ENCODE assay signal across 15 cellular contexts in the genomic region with DNA sequence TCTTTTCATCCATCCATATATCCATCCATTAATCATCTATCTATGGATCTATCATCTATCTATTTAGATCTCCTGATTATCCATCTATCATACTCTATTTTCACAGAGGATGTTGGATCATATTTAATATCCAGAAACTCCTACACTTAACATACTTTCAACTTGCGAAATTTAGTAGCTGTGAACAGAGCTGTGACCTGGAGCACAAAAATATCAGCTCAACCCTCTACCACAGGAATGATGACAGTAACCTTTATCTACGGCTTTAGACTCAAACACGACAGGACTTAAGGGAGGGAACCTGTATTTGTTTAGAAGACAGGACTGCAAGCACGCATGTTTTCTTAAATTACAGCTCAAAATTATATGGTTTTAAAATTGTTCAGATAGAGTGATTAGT.
DNase-seq lines count a peak whose midpoint lies in the region; FAIRE-seq and TF ChIP-seq lines count a peak whose summit lies in the region.
"Had no signal": no experiment of that assay in that cellular context is flagged by ENCODE, and none has a peak within 500 bp of the region (broad histone marks: within the 10 kb centered on the region; RNA-seq: fewer than 3 reads in every experiment).

No MANE protein-coding gene starts in this region.

- no peaks in the 10 kb centered on the region for H4K20me1 ChIP-seq in astrocyte (ENCODE audit: insufficient read depth, low read length)

- peak; percentile 29 for FAIRE-seq in astrocyte (lab: Jason Lieb, UNC)
- FAIRE-seq: A549, GM12878, GM18507 had no signal

- H3K4me1 ChIP-seq in astrocyte (ENCODE audit: insufficient read depth, low read length) (no peaks in the 10 kb centered on the region), sigmoid colon (peaks cover 0 to 20% (median 17%) of the 10 kb centered on the region in 4 donors)
- H3K4me1 ChIP-seq: A549, BE2C had no signal

- TF ChIP-seq POLR2A in sigmoid colon (IDR thresholded peaks at IDR 0.05), result no peak

- no peak for TF ChIP-seq CTCF in astrocyte (IDR thresholded peaks at IDR 0.05; ENCODE audit: insufficient read depth, low read depth, low read length)
- TF ChIP-seq CTCF in fibroblast of pulmonary artery (IDR thresholded peaks at IDR 0.05; ENCODE audit: low read length, missing control alignments), result no peak
- no peak for TF ChIP-seq CTCF in nephron (IDR thresholded peaks at IDR 0.05; ENCODE audit: unreplicated experiment in 3 of 3)
- no peak for TF ChIP-seq CTCF in sigmoid colon (IDR thresholded peaks at IDR 0.05)

- H3K4me1 Mint-ChIP-seq in astrocyte (ENCODE audit: low read depth, unreplicated experiment), result peaks cover 14% of the 10 kb centered on the region
- peaks cover 31% of the 10 kb centered on the region for H3K4me1 Mint-ChIP-seq in nephron
- H3K4me1 Mint-ChIP-seq: CD4-positive, alpha-beta memory T cell had no signal

- H3K4me3 Mint-ChIP-seq in astrocyte (ENCODE audit: unreplicated experiment), result no peak overlapping the region
- peak overlapping the region in 1 of 3 experiments; percentile 8 for H3K4me3 Mint-ChIP-seq in nephron
- H3K4me3 Mint-ChIP-seq: CD4-positive, alpha-beta memory T cell; H9 had no signal

- intact Hi-C loops in sigmoid colon (cut with DNase I), result no loop called here

- no peak overlapping the region for H3K27ac Mint-ChIP-seq in astrocyte (ENCODE audit: unreplicated experiment)
- H3K27ac Mint-ChIP-seq in nephron, result peak overlapping the region in 2 of 3 experiments; percentile 94 to 97
- H3K27ac Mint-ChIP-seq: CD4-positive, alpha-beta memory T cell; H9 had no signal

- DNase-seq in astrocyte (ENCODE audit: low read depth), result no peak
- DNase-seq in fibroblast of pulmonary artery (ENCODE audit: low read depth), result peak; percentile 74
- no peak for DNase-seq in sigmoid colon
- no peak for DNase-seq in hippocampal formation (lab: John Stamatoyannopoulos, UW)
- no peak for DNase-seq in NCI-H524 (lab: John Stamatoyannopoulos, UW)
- DNase-seq: BE2C; CD4-positive, alpha-beta memory T cell; DMS79; GOT3; H9 had no signal

- WGBS in sigmoid colon, 2 donors, result 77 to 86% methylated on average over 4 of the region's 4 CpGs

- H3K36me3 ChIP-seq in astrocyte (ENCODE audit: insufficient read depth, low read length) (no peaks in the 10 kb centered on the region), sigmoid colon (no peaks in the 10 kb centered on the region)
- H3K36me3 ChIP-seq: BE2C had no signal

- no peak overlapping the region for H3K9ac ChIP-seq in astrocyte (ENCODE audit: low read length)

- no peak for TF ChIP-seq EP300 in sigmoid colon (IDR thresholded peaks at IDR 0.05)

- H3K27ac ChIP-seq in astrocyte (ENCODE audit: low read depth, low read length) (no peak overlapping the region), sigmoid colon (no peak overlapping the region)
- H3K27ac ChIP-seq: A549, C4-2B had no signal

- H3K4me2 ChIP-seq in astrocyte (ENCODE audit: low read length), result no peak overlapping the region
- H3K4me2 ChIP-seq: A549 had no signal

- peaks cover 12% of the 10 kb centered on the region for H3K9me3 Mint-ChIP-seq in astrocyte (ENCODE audit: unreplicated experiment)
- H3K9me3 Mint-ChIP-seq in nephron, result peaks cover 7% of the 10 kb centered on the region
- H3K9me3 Mint-ChIP-seq: CD4-positive, alpha-beta memory T cell had no signal

- H3K27me3 Mint-ChIP-seq in astrocyte (ENCODE audit: low read depth, unreplicated experiment) (no peaks in the 10 kb centered on the region), nephron (ENCODE audit: low read depth) (peaks cover 7% of the 10 kb centered on the region)

- H3K36me3 Mint-ChIP-seq in astrocyte (ENCODE audit: low read depth, unreplicated experiment) (no peaks in the 10 kb centered on the region), nephron (ENCODE audit: low read depth) (peaks cover 4% of the 10 kb centered on the region)
- H3K36me3 Mint-ChIP-seq: CD4-positive, alpha-beta memory T cell had no signal

- H3K4me3 ChIP-seq in astrocyte (ENCODE audit: insufficient read depth, low read depth, low read length) (no peak overlapping the region), fibroblast of pulmonary artery (replicated peaks; ENCODE audit: low read depth, low read length) (no peak overlapping the region), sigmoid colon (no peak overlapping the region)
- H3K4me3 ChIP-seq: A549, GM12878 had no signal

- H3K9me3 ChIP-seq in astrocyte (ENCODE audit: insufficient read depth, low read depth, low read length) (no peaks in the 10 kb centered on the region), sigmoid colon (peaks cover 0 to 5% (median 0%) of the 10 kb centered on the region in 4 donors)
- H3K9me3 ChIP-seq: A549, BE2C had no signal

- H3K79me2 ChIP-seq in astrocyte (ENCODE audit: insufficient read depth, low read length), result no peaks in the 10 kb centered on the region

- no peak overlapping the region for H2AFZ ChIP-seq in astrocyte (ENCODE audit: low read depth, low read length)

- no peaks in the 10 kb centered on the region for H3K27me3 ChIP-seq in astrocyte (ENCODE audit: insufficient read depth, low read length)
- H3K27me3 ChIP-seq in sigmoid colon, result no peaks in the 10 kb centered on the region
- H3K27me3 ChIP-seq: BE2C had no signal
